8 cellular contexts compared by ENCODE assay signal in the genomic region with DNA sequence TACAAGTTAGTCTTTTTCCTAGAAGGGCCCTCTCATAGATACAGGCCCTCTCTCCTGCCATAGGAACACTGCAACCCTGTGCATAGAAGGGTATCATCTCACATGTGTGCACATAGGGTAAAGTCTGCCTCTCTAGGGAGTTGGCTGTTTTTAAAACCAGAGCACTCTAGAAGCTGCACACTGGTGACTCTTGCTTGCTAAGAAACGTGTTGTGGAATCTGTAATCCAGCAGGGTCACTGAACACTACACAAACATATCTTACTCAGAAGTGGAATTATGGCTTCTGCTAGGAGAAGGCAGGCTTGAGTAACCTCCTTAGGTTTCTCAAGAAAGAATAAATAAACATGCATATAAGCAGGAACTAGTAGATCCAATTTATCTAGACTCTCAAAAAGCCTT. TPM values are rescaled to one million over a fixed set of nuclear protein-coding genes. Genes with fewer than 3 reads are reported as not detected.
"Had no signal": no experiment of that assay in that cellular context is flagged by ENCODE, and none has a peak within 500 bp of the region (broad histone marks: within the 10 kb centered on the region; RNA-seq: fewer than 3 reads in every experiment).

No MANE protein-coding gene starts in this region.

RNA-seq across cellular contexts. Expression of a gene that starts 45.9 kb away (rescaled TPM):
- total RNA-seq: activated CD4-positive, alpha-beta T cell treated with anti-CD3 and anti-CD28 coated beads, Interleukin-2, amount 10 ng/mL, durations not matched to agents 7 days and 5 days; activated CD8-positive, alpha-beta T cell treated with anti-CD3 and anti-CD28 coated beads, Interleukin-2, amount 10 ng/mL, durations not matched to agents 7 days and 5 days; activated T-helper 1 cell treated with anti-CD3 and anti-CD28 coated beads, Interleukin-12 subunit alpha, Interleukin-12 subunit beta, Interleukin-2, Interleukin-4 antibody, amounts not matched to agents 30 ng/mL and 10 ng/mL and 1 ng/mL, durations not matched to agents 14 hours and 24 hours and 36 hours; aorta; cardiac muscle cell; M059J; Right ventricle myocardium superior; T-helper 1 cell treated with Interleukin-12 subunit alpha and Interleukin-12 subunit beta and Interleukin-4 antibody, amounts not matched to agents 30 ng/mL and 1 ng/mL, for 36 hours had no signal
- polyA plus RNA-seq: aorta had no signal
